8 cellular contexts compared by ENCODE assay signal in the genomic region with DNA sequence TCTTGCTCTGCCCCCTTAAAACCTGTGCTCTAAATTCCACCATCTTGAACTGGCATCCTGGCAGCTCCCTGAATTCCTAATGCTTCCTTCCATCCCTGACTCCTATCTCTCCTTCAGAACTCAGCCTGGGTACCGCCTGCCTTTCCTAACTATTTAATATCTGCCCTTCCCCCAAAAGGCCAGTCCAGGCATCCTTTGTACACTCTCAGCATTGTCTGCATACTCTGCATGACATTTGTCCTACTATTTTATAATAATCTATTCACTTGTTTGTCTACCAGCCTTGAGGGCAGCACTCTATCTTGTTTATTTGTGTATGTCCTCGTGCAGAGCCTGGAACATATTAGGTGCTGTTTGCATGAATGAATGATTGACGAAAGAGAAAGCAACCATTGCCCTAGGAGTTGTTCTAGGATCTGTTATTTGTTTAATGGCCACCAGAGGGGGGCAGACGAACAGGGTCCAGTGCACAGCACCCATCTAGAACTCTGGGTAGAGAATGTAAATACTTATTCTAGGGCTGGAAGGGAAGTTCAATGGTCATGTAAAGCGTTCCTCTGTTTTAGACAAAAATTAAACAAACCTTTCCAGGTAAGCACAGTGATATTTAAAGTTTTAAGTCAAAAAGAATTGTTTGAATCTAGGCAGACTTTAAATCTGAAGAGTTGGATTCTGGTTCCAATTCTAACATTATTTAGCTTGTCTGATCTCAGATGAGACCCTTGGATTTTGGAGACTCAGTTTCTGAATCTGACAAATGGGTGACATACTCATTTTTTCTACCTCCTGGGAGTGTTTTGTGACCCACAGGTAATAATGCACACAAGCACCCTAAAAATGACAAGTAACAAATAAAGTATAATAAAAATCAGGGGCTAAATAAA.
DNase-seq lines count a peak whose midpoint lies in the region; ATAC-seq, FAIRE-seq and TF ChIP-seq lines count a peak whose summit lies in the region.

No MANE protein-coding gene starts in this region.

- H3K27me3 ChIP-seq in ascending aorta (no peaks in the 10 kb centered on the region), hepatocyte (no peaks in the 10 kb centered on the region), small intestine (ENCODE audit: control insufficient read depth in 2 of 2, insufficient read depth in 2 of 2, low read length in 2 of 2) (no peaks in the 10 kb centered on the region)

- H3K27ac ChIP-seq in ascending aorta (no peak overlapping the region), hepatocyte (no peak overlapping the region), small intestine (ENCODE audit: low read depth in 1 of 2, low read length in 1 of 2) (no peak overlapping the region)

- H3K36me3 ChIP-seq in ascending aorta: no peaks in the 10 kb centered on the region
- H3K36me3 ChIP-seq in hepatocyte (replicated peaks; ENCODE audit: insufficient read depth, low read depth): no peaks in the 10 kb centered on the region
- H3K36me3 ChIP-seq in small intestine (ENCODE audit: control insufficient read depth in 2 of 2, insufficient read depth in 2 of 2, low read length in 2 of 2): no peaks in the 10 kb centered on the region

- H3K4me1 ChIP-seq in ascending aorta (peaks cover 0 to 3% of the 10 kb centered on the region in 2 donors), hepatocyte (ENCODE audit: insufficient read depth) (no peaks in the 10 kb centered on the region), small intestine (ENCODE audit: control insufficient read depth in 2 of 2, insufficient read depth in 1 of 2, low read depth in 1 of 2, low read length in 1 of 2) (no peaks in the 10 kb centered on the region)

- no peak for FAIRE-seq in small intestine (lab: Jason Lieb, UNC)

- no peaks in the 10 kb centered on the region for H3K79me2 ChIP-seq in hepatocyte

- TF ChIP-seq CTCF in ascending aorta (IDR thresholded peaks at IDR 0.05): peak; percentile 72 to 85 (median 82)
- peak; percentile 74 for TF ChIP-seq CTCF in hepatocyte (IDR thresholded peaks at IDR 0.05; ENCODE audit: poor library complexity)

- WGBS in hepatocyte (ENCODE audit: low lambda C conversion rate, missing lambda C conversion rate): 15% methylated on average over 5 of the region's 5 CpGs
- 9 to 14% (median 11%) methylated on average over 5 of the region's 5 CpGs for WGBS in small intestine, 3 donors

- H3K4me3 ChIP-seq in ascending aorta (peak overlapping the region in 1 of 2 donors; percentile 46), hepatocyte (no peak overlapping the region), small intestine (ENCODE audit: low read depth in 1 of 2, low read length in 2 of 2) (no peak overlapping the region)

- H2AFZ ChIP-seq in hepatocyte: no peak overlapping the region

- H3K9me2 ChIP-seq in hepatocyte (replicated peaks; ENCODE audit: insufficient read depth): no peaks in the 10 kb centered on the region

- DNase-seq in NCI-H510A treated with DMSO at 0.1 percent for 48 hours (lab: John Stamatoyannopoulos, UW) (peak; percentile 6), NCI-H510A (lab: John Stamatoyannopoulos, UW) (no peak), HuH-7.5 (ENCODE audit: low spot score) (peak; percentile 85), SHP77 (lab: John Stamatoyannopoulos, UW) (peak; percentile 58 to 63), ascending aorta (ENCODE audit: low spot score in 2 of 2) (no peak), hepatocyte (ENCODE audit: low spot score) (peak; percentile 84), small intestine (peak; percentile 79)

- intact Hi-C loops in ascending aorta (cut with DNase I): loop anchor here (1.0 to 5.0 kb wide), 4 partner anchors 130 to 421 kb away; no protein-coding TSS in a partner anchor

- H3K9me3 ChIP-seq in ascending aorta (no peaks in the 10 kb centered on the region), hepatocyte (ENCODE audit: low read depth) (no peaks in the 10 kb centered on the region), small intestine (ENCODE audit: control insufficient read depth, low read depth) (no peaks in the 10 kb centered on the region)

- no peak overlapping the region for H3K4me2 ChIP-seq in hepatocyte

- no peaks in the 10 kb centered on the region for H4K20me1 ChIP-seq in hepatocyte (ENCODE audit: insufficient read depth, poor library complexity, severe bottlenecking)

- ATAC-seq in GM21576 (IDR thresholded peaks at IDR 0.05; ENCODE audit: unreplicated experiment): peak; percentile 95

Comparison
In these comparisons a context has a peak if more than half of its experiments do, and no peak if none do; other contexts are left out.
1. DNase-seq: peak in NCI-H510A treated with DMSO at 0.1 percent for 48 hours (single experiment), HuH-7.5 (single experiment), SHP77 (2 of 2), hepatocyte (single experiment) and small intestine (single experiment); none in NCI-H510A (single experiment) and ascending aorta (0 of 2).